ENCODE assay signal across 1 cellular context in genomic region chr6:44088827-44089590, GRCh38.
A peak's percentile ranks its signal among the peaks of the same experiment; 100 is the strongest.
TF ChIP-seq lines count a peak whose summit lies in the region.

No MANE protein-coding gene starts in this region.

TF ChIP-seq in HepG2, 621 proteins besides CTCF, POLR2A, EP300 and RAD21:
- peak; percentile 77; the same call in 1 of the 2 replicates for TF ChIP-seq CHD4 (IDR thresholded peaks at IDR 0.05; ENCODE audit: borderline replicate concordance, low read length)
- TF ChIP-seq PTBP1 (IDR thresholded peaks at IDR 0.05; ENCODE audit: low read depth, low read length, poor library complexity, severe bottlenecking), result no peak
- TF ChIP-seq ZNF629 (CRISPR knock-in tag; conservative IDR thresholded peaks at IDR 0.05), result peak; percentile 95
- no peak for TF ChIP-seq ZNF766 (CRISPR knock-in tag; IDR thresholded peaks at IDR 0.05; ENCODE audit: borderline replicate concordance)
- peak; percentile 34; the same call in 1 of the 2 replicates for TF ChIP-seq HNF1B (CRISPR knock-in tag; IDR thresholded peaks at IDR 0.05)
- no peak for TF ChIP-seq ZNF460 (CRISPR knock-in tag; IDR thresholded peaks at IDR 0.05; ENCODE audit: borderline replicate concordance)
- no peak for TF ChIP-seq MNT (IDR thresholded peaks at IDR 0.05)
- TF ChIP-seq ZNF687 (CRISPR knock-in tag; IDR thresholded peaks at IDR 0.05), result peak; percentile 54
- no peak for TF ChIP-seq ZNF660 (CRISPR knock-in tag; IDR thresholded peaks at IDR 0.05; ENCODE audit: borderline replicate concordance, low read depth)
- no peak for TF ChIP-seq ZNF510 (CRISPR knock-in tag; IDR thresholded peaks at IDR 0.05; ENCODE audit: low read depth)
- no peak for TF ChIP-seq ARHGAP35 (CRISPR knock-in tag; IDR thresholded peaks at IDR 0.05; ENCODE audit: borderline replicate concordance)
- no peak for TF ChIP-seq ZNF841 (CRISPR knock-in tag; IDR thresholded peaks at IDR 0.05; ENCODE audit: borderline replicate concordance)
- 0 out of 2 replicates have a peak, but pooled peaks have one; percentile 33 for TF ChIP-seq ZNF446 (CRISPR knock-in tag; IDR thresholded peaks at IDR 0.05)
- TF ChIP-seq ZMYM3 (CRISPR knock-in tag; IDR thresholded peaks at IDR 0.05), result peak; percentile 87
